Comparison of ENCODE assay signal across 11 cellular contexts in the genomic region with DNA sequence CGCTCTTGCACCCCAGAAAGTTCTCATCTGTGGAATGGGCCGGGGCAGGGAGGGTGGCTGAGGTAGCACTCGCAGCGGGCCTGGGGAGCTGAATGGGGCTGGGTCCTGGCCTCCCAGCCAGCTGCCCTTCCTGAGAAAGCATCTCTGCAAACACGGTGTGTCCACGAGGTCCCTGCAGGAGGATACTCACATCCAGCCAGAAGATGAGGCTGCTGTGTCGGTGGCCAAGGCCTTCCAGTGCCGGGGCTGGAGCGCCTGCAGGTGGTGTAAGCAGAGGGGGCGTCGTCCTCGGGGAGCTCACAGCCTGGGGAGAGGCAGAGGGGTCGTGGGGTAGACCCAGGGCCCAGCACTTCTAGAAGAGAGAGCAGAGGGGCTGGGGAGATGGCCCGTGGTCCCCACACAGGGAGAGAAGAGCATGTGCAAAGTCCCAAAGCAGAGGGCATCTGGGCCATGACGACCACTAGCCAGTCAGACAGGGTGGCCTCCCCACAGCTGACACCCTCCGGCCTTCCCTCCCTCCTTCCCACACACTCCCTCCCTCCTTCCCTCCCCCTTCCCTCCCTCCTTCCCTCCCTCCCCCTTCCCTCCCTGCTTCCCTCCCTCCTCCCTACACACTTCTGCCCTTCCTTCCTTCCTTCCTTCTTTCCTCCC.
A peak's percentile ranks its signal among the peaks of the same experiment; 100 is the strongest.
DNase-seq lines count a peak whose midpoint lies in the region; TF ChIP-seq lines count a peak whose summit lies in the region.
"Had no signal": no experiment of that assay in that cellular context is flagged by ENCODE, and none has a peak within 500 bp of the region (broad histone marks: within the 10 kb centered on the region; RNA-seq: fewer than 3 reads in every experiment).

No MANE protein-coding gene starts in this region.

- H3K4me2 ChIP-seq in neural cell (ENCODE audit: low read length) (no peak overlapping the region), PC-9 (no peak overlapping the region)

- no peak for TF ChIP-seq EP300 in neural cell (conservative IDR thresholded peaks at IDR 0.05; ENCODE audit: poor library complexity, severe bottlenecking)

- H3K4me1 ChIP-seq in left ventricle myocardium inferior (peaks cover 42% of the 10 kb centered on the region), PC-9 (replicated peaks; ENCODE audit: insufficient read depth) (no peaks in the 10 kb centered on the region)

- H3K36me3 ChIP-seq in left ventricle myocardium inferior (no peaks in the 10 kb centered on the region), neural cell (ENCODE audit: insufficient read depth, low read length) (no peaks in the 10 kb centered on the region), PC-9 (ENCODE audit: low read depth) (no peaks in the 10 kb centered on the region)

- H3F3A ChIP-seq in neural cell (ENCODE audit: insufficient read depth, low read length, poor library complexity, severe bottlenecking), result no peaks in the 10 kb centered on the region
- 0 out of 2 replicates have a peak, but pooled peaks cover 4% of the 10 kb centered on the region for H3F3A ChIP-seq in PC-9 (ENCODE audit: insufficient read depth, low read depth)

- TF ChIP-seq RAD21 in neural cell (conservative IDR thresholded peaks at IDR 0.05), result no peak

- DNase-seq in cardiac septum (ENCODE audit: low spot score) (peak; percentile 66), left ventricle myocardium inferior (no peak), SK-N-DZ (ENCODE audit: low spot score) (peak; percentile 34), NK-92 (lab: John Stamatoyannopoulos, UW; ENCODE audit: unreplicated experiment) (no peak), PC-9 (no peak), hypothalamus (lab: John Stamatoyannopoulos, UW) (no peak)
- DNase-seq: activated gamma-delta T cell; DMS153; KG1; stimulated activated CD4-positive, alpha-beta T cell treated with anti-CD3 and anti-CD28 coated beads, Interleukin-4, amount 100 ng/mL, for 24 hours had no signal

- H3K79me2 ChIP-seq in neural cell (replicated peaks; ENCODE audit: insufficient read depth, low read length) (no peaks in the 10 kb centered on the region), PC-9 (ENCODE audit: low read depth) (no peaks in the 10 kb centered on the region)

- H3K9me3 ChIP-seq in left ventricle myocardium inferior (replicated peaks) (no peaks in the 10 kb centered on the region), neural cell (ENCODE audit: low read length) (no peaks in the 10 kb centered on the region), PC-9 (ENCODE audit: insufficient read depth, low read depth) (no peaks in the 10 kb centered on the region)

- H3K9ac ChIP-seq in neural cell (ENCODE audit: low read length), result no peak overlapping the region

- POLR2A ChIA-PET in PC-9 (lab: Charles Lee; ENCODE audit: unreplicated experiment), result no interaction called here

- H2AFZ ChIP-seq in neural cell (ENCODE audit: low read depth, low read length) (no peak overlapping the region), PC-9 (no peak overlapping the region)

- H3K9me2 ChIP-seq in neural cell (ENCODE audit: insufficient read depth, low read length) (no peaks in the 10 kb centered on the region), PC-9 (ENCODE audit: insufficient read depth) (no peaks in the 10 kb centered on the region)

- no TSS peak for BruUV-seq in PC-9 (replicated peaks; lab: Mats Ljungman, UMichigan)

- CTCF ChIA-PET in PC-9 (lab: Charles Lee), result interaction anchor here (0.7 kb wide), 1 partner anchor 16 kb away, joined by 3 read pairs; no protein-coding TSS in a partner anchor

- H3K27ac ChIP-seq in left ventricle myocardium inferior (replicated peaks), result no peak overlapping the region
- H3K27ac ChIP-seq in neural cell (ENCODE audit: low read length), result no peak overlapping the region
- no peak overlapping the region for H3K27ac ChIP-seq in PC-9

- intact Hi-C loops in cardiac septum (cut with DNase I) (no loop called here), left ventricle myocardium inferior (cut with micrococcal nuclease) (no loop called here), PC-9 (cut with micrococcal nuclease; ENCODE audit: unreplicated experiment) (no loop called here)

- H3K4me3 ChIP-seq in left ventricle myocardium inferior (no peak overlapping the region), neural cell (ENCODE audit: low read length) (peak overlapping the region; percentile 11), PC-9 (no peak overlapping the region)

- no peak for TF ChIP-seq CTCF in left ventricle myocardium inferior (IDR thresholded peaks at IDR 0.05; ENCODE audit: borderline replicate concordance)
- no peak for TF ChIP-seq CTCF in neural cell (IDR thresholded peaks at IDR 0.05; ENCODE audit: poor library complexity, severe bottlenecking)
- TF ChIP-seq CTCF in PC-9 (conservative IDR thresholded peaks at IDR 0.05), result no peak

- H3K27me3 ChIP-seq in left ventricle myocardium inferior (ENCODE audit: low read depth) (peaks cover 71% of the 10 kb centered on the region), neural cell (ENCODE audit: insufficient read depth, low read depth, low read length) (no peaks in the 10 kb centered on the region), PC-9 (ENCODE audit: insufficient read depth, low read depth) (no peaks in the 10 kb centered on the region)

- H4K20me1 ChIP-seq in neural cell (ENCODE audit: insufficient read depth), result no peaks in the 10 kb centered on the region
- H4K20me1 ChIP-seq in PC-9 (ENCODE audit: insufficient read depth), result no peaks in the 10 kb centered on the region

TF ChIP-seq in neural cell, 6 proteins besides CTCF, POLR2A, EP300 and RAD21:
- TF ChIP-seq MXI1 (conservative IDR thresholded peaks at IDR 0.05; ENCODE audit: poor library complexity, severe bottlenecking) (no peak), REST (IDR thresholded peaks at IDR 0.05; ENCODE audit: borderline replicate concordance) (no peak), TAF1 (IDR thresholded peaks at IDR 0.05; ENCODE audit: low read depth) (no peak), SMC3 (conservative IDR thresholded peaks at IDR 0.05; ENCODE audit: poor library complexity) (no peak), POLR2AphosphoS5 (IDR thresholded peaks at IDR 0.05) (no peak), EZH2 (IDR thresholded peaks at IDR 0.05; ENCODE audit: borderline replicate concordance, insufficient read depth, low read length, poor library complexity, severe bottlenecking) (no peak)

Comparison
In these comparisons a context has a peak if more than half of its experiments do, and no peak if none do; other contexts are left out.
1. DNase-seq: peak in cardiac septum (single experiment) and SK-N-DZ (single experiment); none in left ventricle myocardium inferior (single experiment), NK-92 (single experiment), PC-9 (0 of 2) and hypothalamus (0 of 51).